8 cellular contexts compared by ENCODE assay signal in genomic region chr16:23949630-23950290, GRCh38.
DNase-seq lines count a peak whose midpoint lies in the region; ATAC-seq and TF ChIP-seq lines count a peak whose summit lies in the region.

No MANE protein-coding gene starts in this region.

- H3K4me3 ChIP-seq in breast epithelium, result no peak overlapping the region

- no peak for TF ChIP-seq CTCF in breast epithelium (IDR thresholded peaks at IDR 0.05)

- DNase-seq in RPMI8226, result peak; percentile 17
- peak; percentile 82 for DNase-seq in activated gamma-delta T cell treated with Interleukin-2 at 50 U/mL for 16 hours
- DNase-seq in stimulated activated CD4-positive, alpha-beta T cell treated with anti-CD3 and anti-CD28 coated beads, Interleukin-2, amount 100 ng/mL, for 24 hours, result peak; percentile 37 to 59
- no peak for DNase-seq in NCI-H2227 (lab: John Stamatoyannopoulos, UW; ENCODE audit: unreplicated experiment)
- no peak for DNase-seq in pons (ENCODE audit: low spot score)
- no peak for DNase-seq in breast epithelium (ENCODE audit: low spot score in 2 of 2)

- TF ChIP-seq POLR2A in breast epithelium (IDR thresholded peaks at IDR 0.05), result no peak

- no peaks in the 10 kb centered on the region for H3K36me3 ChIP-seq in breast epithelium

- H3K27me3 ChIP-seq in breast epithelium, result no peaks in the 10 kb centered on the region

- H3K27ac ChIP-seq in breast epithelium, result no peak overlapping the region

- H3K9me3 ChIP-seq in breast epithelium, result no peaks in the 10 kb centered on the region

- intact Hi-C loops in breast epithelium (cut with DNase I; ENCODE audit: low total_unique reads), result loop anchor here (5.0 kb wide), 1 partner anchor 232 kb away; no protein-coding TSS in a partner anchor

- no peaks in the 10 kb centered on the region for H3K4me1 ChIP-seq in breast epithelium

- ATAC-seq in GM18502 (IDR thresholded peaks at IDR 0.05; ENCODE audit: poor library complexity, unreplicated experiment) (peak; percentile 62), HG03521 (IDR thresholded peaks at IDR 0.05; ENCODE audit: unreplicated experiment) (no peak)

Comparison
In these comparisons a context has a peak if more than half of its experiments do, and no peak if none do; other contexts are left out.
1. DNase-seq: peak in RPMI8226 (single experiment), activated gamma-delta T cell treated with Interleukin-2 at 50 U/mL for 16 hours (single experiment) and stimulated activated CD4-positive, alpha-beta T cell treated with anti-CD3 and anti-CD28 coated beads, Interleukin-2, amount 100 ng/mL, for 24 hours (2 of 2); none in NCI-H2227 (single experiment), pons (single experiment) and breast epithelium (0 of 2).